In the genomic region with DNA sequence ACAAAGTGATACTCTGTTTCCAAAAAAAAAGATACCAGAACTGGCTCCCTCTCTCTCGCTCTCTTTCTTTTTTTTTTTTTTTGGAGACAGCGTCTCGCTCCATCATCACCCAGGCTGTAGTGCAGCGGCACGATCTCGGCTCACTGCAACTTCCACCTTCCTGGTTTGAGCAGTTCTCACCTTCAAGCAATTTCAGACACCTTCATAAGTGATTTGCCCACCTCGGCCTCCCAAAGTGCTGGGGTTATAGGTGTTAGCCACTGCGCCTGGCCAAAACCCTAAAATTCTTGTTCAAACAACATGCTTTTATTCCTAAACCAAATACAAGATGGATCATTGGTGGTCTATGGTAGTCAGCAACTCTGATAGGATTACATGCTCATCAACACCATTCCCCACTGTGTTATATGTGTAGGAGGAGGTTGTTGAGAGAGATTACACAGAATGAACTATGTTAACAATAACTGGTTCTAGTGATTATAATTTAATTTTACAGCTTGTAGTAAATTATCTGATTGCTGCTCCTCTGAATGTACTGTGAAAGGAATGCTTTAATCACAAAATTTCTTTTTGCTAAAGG, we compare ENCODE assay signal across 20 cellular contexts. TPM values are rescaled to one million over a fixed set of nuclear protein-coding genes. Genes with fewer than 3 reads are reported as not detected.
DNase-seq lines count a peak whose midpoint lies in the region; ATAC-seq and FAIRE-seq lines count a peak whose summit lies in the region.
"Had no signal": no experiment of that assay in that cellular context is flagged by ENCODE, and none has a peak within 500 bp of the region (broad histone marks: within the 10 kb centered on the region; RNA-seq: fewer than 3 reads in every experiment).

No MANE protein-coding gene starts in this region.

- H3K27ac Mint-ChIP-seq in activated CD8-positive, alpha-beta memory T cell treated with anti-CD3 and anti-CD28 coated beads, Interleukin-2, amount 10 ng/mL, durations not matched to agents 7 days and 5 days, result peak overlapping the region; percentile 72
- H3K27ac Mint-ChIP-seq in T-cell, result peak overlapping the region in 1 of 2 donors; percentile 70
- peak overlapping the region; percentile 20 for H3K27ac Mint-ChIP-seq in dendritic cell treated with granulocyte-macrophage colony-stimulating factor and Interleukin-4, amounts not matched to agents 40 ng/mL and 50 ng/mL, for 4 days

- POLR2A ChIA-PET in T-cell (lab: Charles Lee), result interaction anchor here in 1 of 2 donors (1.0 kb wide), 1 partner anchor 18 kb away, joined by 3 read pairs; no protein-coding TSS in a partner anchor

- CTCF ChIA-PET in activated CD8-positive, alpha-beta memory T cell treated with anti-CD3 and anti-CD28 coated beads, Interleukin-2, amount 10 ng/mL, durations not matched to agents 7 days and 5 days (lab: Charles Lee), result interaction anchor here (1.2 to 4.0 kb wide), 4 partner anchors 12 to 32 kb away, joined by 3 to 40 read pairs (median 11); partner anchors contain the start of gene ACBD5
- CTCF ChIA-PET in T-cell (lab: Charles Lee), result interaction anchor here in 1 of 2 donors (1.7 to 1.9 kb wide), 2 partner anchors 17 to 135 kb away, joined by 21 to 28 read pairs; no protein-coding TSS in a partner anchor

- intact Hi-C loops in dendritic cell treated with granulocyte-macrophage colony-stimulating factor and Interleukin-4, amounts not matched to agents 40 ng/mL and 50 ng/mL, for 4 days (cut with micrococcal nuclease), result no loop called here

- peak overlapping the region; percentile 26 for H3K4me3 Mint-ChIP-seq in activated CD8-positive, alpha-beta memory T cell treated with anti-CD3 and anti-CD28 coated beads, Interleukin-2, amount 10 ng/mL, durations not matched to agents 7 days and 5 days
- peak overlapping the region in 1 of 3 donors; percentile 45 for H3K4me3 Mint-ChIP-seq in T-cell
- no peak overlapping the region for H3K4me3 Mint-ChIP-seq in dendritic cell treated with granulocyte-macrophage colony-stimulating factor and Interleukin-4, amounts not matched to agents 40 ng/mL and 50 ng/mL, for 4 days

- peak; percentile 51 for ATAC-seq in activated CD8-positive, alpha-beta memory T cell treated with anti-CD3 and anti-CD28 coated beads, Interleukin-2, amount 10 ng/mL, durations not matched to agents 7 days and 5 days
- ATAC-seq in T-cell (replicated peaks in 1 of 4) (peak in 2 of 4 experiments; percentile 28 to 59), HG02798 (IDR thresholded peaks at IDR 0.05; ENCODE audit: poor library complexity, unreplicated experiment) (no peak)

- H3K4me1 Mint-ChIP-seq in activated CD8-positive, alpha-beta memory T cell treated with anti-CD3 and anti-CD28 coated beads, Interleukin-2, amount 10 ng/mL, durations not matched to agents 7 days and 5 days, result peaks cover 23% of the 10 kb centered on the region
- H3K4me1 Mint-ChIP-seq in T-cell, result peaks cover 13 to 23% (median 20%) of the 10 kb centered on the region in 3 donors
- no peaks in the 10 kb centered on the region for H3K4me1 Mint-ChIP-seq in dendritic cell treated with granulocyte-macrophage colony-stimulating factor and Interleukin-4, amounts not matched to agents 40 ng/mL and 50 ng/mL, for 4 days (ENCODE audit: low read depth)

- peaks cover 21% of the 10 kb centered on the region for H3K36me3 Mint-ChIP-seq in activated CD8-positive, alpha-beta memory T cell treated with anti-CD3 and anti-CD28 coated beads, Interleukin-2, amount 10 ng/mL, durations not matched to agents 7 days and 5 days
- H3K36me3 Mint-ChIP-seq in T-cell, result peaks cover 11% of the 10 kb centered on the region
- H3K36me3 Mint-ChIP-seq in dendritic cell treated with granulocyte-macrophage colony-stimulating factor and Interleukin-4, amounts not matched to agents 40 ng/mL and 50 ng/mL, for 4 days (ENCODE audit: low read depth), result peaks cover 52% of the 10 kb centered on the region

- no peaks in the 10 kb centered on the region for H3K27me3 Mint-ChIP-seq in activated CD8-positive, alpha-beta memory T cell treated with anti-CD3 and anti-CD28 coated beads, Interleukin-2, amount 10 ng/mL, durations not matched to agents 7 days and 5 days
- no peaks in the 10 kb centered on the region for H3K27me3 Mint-ChIP-seq in T-cell
- H3K27me3 Mint-ChIP-seq in dendritic cell treated with granulocyte-macrophage colony-stimulating factor and Interleukin-4, amounts not matched to agents 40 ng/mL and 50 ng/mL, for 4 days, result no peaks in the 10 kb centered on the region

- FAIRE-seq in RCC 7860 (lab: Jason Lieb, UNC), result no peak

- DNase-seq in activated CD8-positive, alpha-beta memory T cell treated with anti-CD3 and anti-CD28 coated beads, Interleukin-2, amount 10 ng/mL, durations not matched to agents 7 days and 5 days, result peak; percentile 47
- DNase-seq in activated CD8-positive, alpha-beta memory T cell treated with anti-CD3 and anti-CD28 coated beads for 24 hours, result no peak
- DNase-seq in T-cell (peak in 23 of 34 experiments; percentile 9 to 53 (median 31)), RCC 7860 (ENCODE audit: low spot score) (no peak), medulla oblongata (ENCODE audit: extremely low spot score) (no peak)
- peak; percentile 37 for DNase-seq in stimulated activated CD8-positive, alpha-beta memory T cell treated with anti-CD3 and anti-CD28 coated beads, Interleukin-4, amount 100 ng/mL, for 48 hours
- DNase-seq: 8988T, COR-L47, DMS153, EL, H7, IMR-90, Kasumi-1, NCI-H187 treated with DMSO at 0.1 percent for 48 hours, NCI-H2171, NCI-H446 treated with DMSO at 0.1 percent for 48 hours, NCI-H748 treated with DMSO at 0.1 percent for 48 hours, SHP77 had no signal

- no peaks in the 10 kb centered on the region for H3K9me3 Mint-ChIP-seq in activated CD8-positive, alpha-beta memory T cell treated with anti-CD3 and anti-CD28 coated beads, Interleukin-2, amount 10 ng/mL, durations not matched to agents 7 days and 5 days (ENCODE audit: low read depth)
- H3K9me3 Mint-ChIP-seq in T-cell, result no peaks in the 10 kb centered on the region
- no peaks in the 10 kb centered on the region for H3K9me3 Mint-ChIP-seq in dendritic cell treated with granulocyte-macrophage colony-stimulating factor and Interleukin-4, amounts not matched to agents 40 ng/mL and 50 ng/mL, for 4 days

RNA-seq across cellular contexts. Expression of gene ACBD5, which starts 15.5 kb away (rescaled TPM):
- 10 to 100 TPM; 24.2 to 24.5 TPM for total RNA-seq in activated CD8-positive, alpha-beta memory T cell treated with anti-CD3 and anti-CD28 coated beads, Interleukin-2, amount 10 ng/mL, durations not matched to agents 7 days and 5 days
- total RNA-seq in T-cell, result 10 to 100 TPM; 20.7 to 21.2 (median 21.1) TPM

Comparison
In these comparisons a context has a peak if more than half of its experiments do, and no peak if none do; other contexts are left out.
1. DNase-seq: peak in activated CD8-positive, alpha-beta memory T cell treated with anti-CD3 and anti-CD28 coated beads, Interleukin-2, amount 10 ng/mL, durations not matched to agents 7 days and 5 days (single experiment), T-cell (23 of 34) and stimulated activated CD8-positive, alpha-beta memory T cell treated with anti-CD3 and anti-CD28 coated beads, Interleukin-4, amount 100 ng/mL, for 48 hours (single experiment); none in activated CD8-positive, alpha-beta memory T cell treated with anti-CD3 and anti-CD28 coated beads for 24 hours (single experiment), RCC 7860 (single experiment) and medulla oblongata (single experiment).